14 cellular contexts compared by ENCODE assay signal in the genomic region with DNA sequence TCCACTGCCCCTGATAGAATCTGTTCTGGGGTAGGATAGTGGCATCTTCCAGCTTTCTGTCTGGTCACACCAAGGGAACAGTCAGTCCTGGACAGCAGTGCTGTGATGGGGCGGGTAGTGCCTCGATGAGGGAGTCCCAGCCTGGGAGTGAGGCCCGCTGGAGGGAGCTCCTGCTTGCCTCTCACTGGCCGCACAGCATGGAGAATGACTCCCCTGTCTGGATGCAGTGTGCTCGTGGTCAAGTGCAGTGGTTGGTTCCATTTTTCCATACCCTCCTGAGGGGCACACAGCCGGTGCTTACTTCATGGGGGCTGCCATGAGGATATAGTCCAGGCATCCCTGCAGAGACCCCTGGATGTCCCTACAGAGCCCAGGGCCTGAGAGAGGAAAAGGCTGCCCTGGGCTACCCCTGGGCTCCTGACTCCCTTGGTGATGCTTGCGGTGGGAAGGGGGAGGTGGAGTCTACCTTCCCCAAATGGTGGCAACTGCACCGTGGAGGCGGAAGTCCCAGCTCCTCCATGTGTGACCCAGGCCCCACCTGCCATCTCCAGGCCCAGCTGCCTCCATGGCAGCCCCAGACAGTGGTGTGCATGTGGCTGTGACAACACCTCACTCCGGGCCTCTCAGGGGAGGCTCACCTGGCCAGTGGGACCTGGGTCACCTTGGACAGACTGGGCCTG.
DNase-seq lines count a peak whose midpoint lies in the region; ATAC-seq, FAIRE-seq and TF ChIP-seq lines count a peak whose summit lies in the region.
"Had no signal": no experiment of that assay in that cellular context is flagged by ENCODE, and none has a peak within 500 bp of the region (broad histone marks: within the 10 kb centered on the region; RNA-seq: fewer than 3 reads in every experiment).

No MANE protein-coding gene starts in this region.

- in situ Hi-C loops in GM13977 (cut with MboI; ENCODE audit: low pct_unique_long_range_greater_than_20kb, low sequenced_read_pairs, unreplicated experiment), result no loop called here

- WGBS in A549 (ENCODE audit: missing lambda C conversion rate), result 92% methylated on average over 7 of the region's 10 CpGs

- H2AFZ ChIP-seq in OCI-LY7 (ENCODE audit: low read length), result no peak overlapping the region; the same call in 1 of the 2 replicates
- H2AFZ ChIP-seq in osteoblast (ENCODE audit: low read length), result no peak overlapping the region

- H3K9ac ChIP-seq in BLaER1 treated with 17β-estradiol and CSF1 and Interleukin-3, amounts not matched to agents 10 nM and 100 nM, result no peak overlapping the region

- H3K79me2 ChIP-seq in OCI-LY7 (ENCODE audit: insufficient read depth, low read depth, low read length) (no peaks in the 10 kb centered on the region), osteoblast (ENCODE audit: insufficient read depth, low read length) (peaks cover 48% of the 10 kb centered on the region)

- H3K36me3 Mint-ChIP-seq in Caco-2 (ENCODE audit: insufficient read depth, unreplicated experiment), result no peaks in the 10 kb centered on the region
- H3K36me3 Mint-ChIP-seq: CD8-positive, alpha-beta memory T cell had no signal

- no peaks in the 10 kb centered on the region for H3K27me3 Mint-ChIP-seq in Caco-2 (ENCODE audit: insufficient read depth, unreplicated experiment)

- TF ChIP-seq POLR2A in A549 (IDR thresholded peaks at IDR 0.05; ENCODE audit: low read length), result no peak

- DNase-seq in A549 (ENCODE audit: low read depth in 1 of 2, low spot score in 1 of 2), result no peak
- peak; percentile 52 for DNase-seq in OCI-LY7 (ENCODE audit: low spot score)
- peak; percentile 69 for DNase-seq in osteoblast (ENCODE audit: insufficient read length, low spot score, missing footprints)
- no peak for DNase-seq in Caco-2
- DNase-seq in GM13977 (ENCODE audit: low spot score), result no peak
- DNase-seq: BE2C; Calu3; CD8-positive, alpha-beta memory T cell; DMS 273 treated with DMSO at 0.1 percent for 48 hours had no signal

- H3K36me3 ChIP-seq in BLaER1 treated with 17β-estradiol and CSF1 and Interleukin-3, amounts not matched to agents 10 nM and 100 nM, result no peaks in the 10 kb centered on the region
- no peaks in the 10 kb centered on the region for H3K36me3 ChIP-seq in OCI-LY7 (ENCODE audit: insufficient read depth, low read length)
- H3K36me3 ChIP-seq in osteoblast (ENCODE audit: insufficient read depth, low read length), result peaks cover 12% of the 10 kb centered on the region
- no peaks in the 10 kb centered on the region for H3K36me3 ChIP-seq in Caco-2 (ENCODE audit: control insufficient read depth, insufficient read depth, low read length)
- H3K36me3 ChIP-seq: BE2C had no signal

- H3K9me3 Mint-ChIP-seq in Caco-2 (ENCODE audit: unreplicated experiment), result no peaks in the 10 kb centered on the region
- H3K9me3 Mint-ChIP-seq: CD8-positive, alpha-beta memory T cell had no signal

- TF ChIP-seq EP300 in A549 (IDR thresholded peaks at IDR 0.05), result no peak

- H3K4me2 ChIP-seq in A549 (no peak overlapping the region), OCI-LY7 (ENCODE audit: low read length) (peak overlapping the region; percentile 59), osteoblast (ENCODE audit: insufficient read depth, low read length) (no peak overlapping the region)
- peak overlapping the region in 10 of 11 experiments; percentile 12 to 81 (median 59); a peak in 17 of 22 replicates for H3K4me2 ChIP-seq in BLaER1 treated with 17β-estradiol and CSF1 and Interleukin-3, amounts not matched to agents 10 nM and 100 nM

- H3K9me2 ChIP-seq in OCI-LY7 (ENCODE audit: insufficient read depth, low read length), result no peaks in the 10 kb centered on the region

- peaks cover 0 to 6% (median 0%) of the 10 kb centered on the region in 11 experiments; a peak in 1 of 22 replicates for H4K20me1 ChIP-seq in BLaER1 treated with 17β-estradiol and CSF1 and Interleukin-3, amounts not matched to agents 10 nM and 100 nM
- no peaks in the 10 kb centered on the region for H4K20me1 ChIP-seq in OCI-LY7 (ENCODE audit: insufficient read depth, low read length)
- peaks cover 39% of the 10 kb centered on the region for H4K20me1 ChIP-seq in osteoblast (ENCODE audit: insufficient read depth, low read length)

- TF ChIP-seq CTCF in A549 (IDR thresholded peaks at IDR 0.05) (no peak), OCI-LY7 (conservative IDR thresholded peaks at IDR 0.05; ENCODE audit: low read length) (no peak), osteoblast (IDR thresholded peaks at IDR 0.05; ENCODE audit: extremely low read depth, low read depth, low read length) (no peak), Caco-2 (IDR thresholded peaks at IDR 0.05; ENCODE audit: insufficient read depth in 1 of 2, low read depth in 1 of 2, low read length in 1 of 2, severe bottlenecking in 1 of 2, unreplicated experiment in 1 of 2) (no peak), GM13977 (IDR thresholded peaks at IDR 0.05; ENCODE audit: extremely low read depth, insufficient read depth, missing control alignments) (no peak)

- intact Hi-C loops in OCI-LY7 (cut with micrococcal nuclease; ENCODE audit: unreplicated experiment) (no loop called here), Caco-2 (cut with micrococcal nuclease; ENCODE audit: unreplicated experiment) (no loop called here)

- no peak; a peak in 2 of 6 replicates for ATAC-seq in A549
- ATAC-seq in HG03097 (IDR thresholded peaks at IDR 0.05; ENCODE audit: low FRiP score, unreplicated experiment), result no peak

- H3K27me3 ChIP-seq in BLaER1 treated with 17β-estradiol and CSF1 and Interleukin-3, amounts not matched to agents 10 nM and 100 nM, result no peaks in the 10 kb centered on the region
- H3K27me3 ChIP-seq in osteoblast (ENCODE audit: insufficient read depth, low read length) (no peaks in the 10 kb centered on the region), Caco-2 (replicated peaks; ENCODE audit: control insufficient read depth, insufficient read depth, low read length) (no peaks in the 10 kb centered on the region)
- H3K27me3 ChIP-seq: BE2C had no signal

- no peak for FAIRE-seq in A549 (lab: Jason Lieb, UNC)
- FAIRE-seq: A204.1, GM18507, H54 had no signal

- H3K27ac ChIP-seq in A549, result peak overlapping the region; percentile 66 to 97
- no peak overlapping the region for H3K27ac ChIP-seq in BLaER1 treated with 17β-estradiol and CSF1 and Interleukin-3, amounts not matched to agents 10 nM and 100 nM
- H3K27ac ChIP-seq in OCI-LY7 (ENCODE audit: low read depth, low read length, poor library complexity, severe bottlenecking), result peak overlapping the region; percentile 79
- no peak overlapping the region for H3K27ac ChIP-seq in osteoblast (ENCODE audit: low read depth, low read length)

- POLR2A ChIA-PET in A549 (lab: Yijun Ruan, JAX), result no interaction called here
- POLR2A ChIA-PET in OCI-LY7 (lab: Charles Lee), result no interaction called here
- POLR2A ChIA-PET in Caco-2 (lab: Charles Lee), result no interaction called here

- H3K4me3 ChIP-seq in A549 (no peak overlapping the region), OCI-LY7 (ENCODE audit: low read depth, low read length, poor library complexity, severe bottlenecking) (no peak overlapping the region), osteoblast (ENCODE audit: insufficient read depth, low read length) (no peak overlapping the region), Caco-2 (ENCODE audit: low read depth, low read length) (no peak overlapping the region)
- H3K4me3 ChIP-seq in BLaER1 treated with 17β-estradiol and CSF1 and Interleukin-3, amounts not matched to agents 10 nM and 100 nM, result no peak overlapping the region

- BruUV-seq in OCI-LY7 (replicated peaks; lab: Mats Ljungman, UMichigan) (no TSS peak), Caco-2 (replicated peaks; lab: Mats Ljungman, UMichigan) (no TSS peak)

- H3K27ac Mint-ChIP-seq in Caco-2 (ENCODE audit: unreplicated experiment), result no peak overlapping the region
- H3K27ac Mint-ChIP-seq: CD8-positive, alpha-beta memory T cell had no signal

- no peak for TF ChIP-seq RAD21 in A549 (conservative IDR thresholded peaks at IDR 0.05 in 1 of 2, IDR thresholded peaks at IDR 0.05 in 1 of 2)

- CTCF ChIA-PET in A549 (lab: Yijun Ruan, JAX) (interaction anchor here (0.9 to 3.4 kb wide), 7 partner anchors 8 to 252 kb away, joined by 3 to 13 read pairs (median 4); no protein-coding TSS in a partner anchor), OCI-LY7 (lab: Charles Lee; ENCODE audit: unreplicated experiment) (no interaction called here), Caco-2 (lab: Charles Lee) (interaction anchor here (1.0 to 1.8 kb wide), 4 partner anchors 12 to 252 kb away, joined by 3 to 9 read pairs (median 6); no protein-coding TSS in a partner anchor)

- H3K4me1 ChIP-seq in A549 (peaks cover 71% of the 10 kb centered on the region), OCI-LY7 (ENCODE audit: insufficient read depth, low read length, poor library complexity, severe bottlenecking) (peaks cover 35% of the 10 kb centered on the region), osteoblast (ENCODE audit: insufficient read depth, low read length) (peaks cover 9% of the 10 kb centered on the region), Caco-2 (no peaks in the 10 kb centered on the region)
- peaks cover 0 to 42% (median 38%) of the 10 kb centered on the region in 10 experiments; a peak in 17 of 20 replicates for H3K4me1 ChIP-seq in BLaER1 treated with 17β-estradiol and CSF1 and Interleukin-3, amounts not matched to agents 10 nM and 100 nM

- H3K4me1 Mint-ChIP-seq in Caco-2 (ENCODE audit: low read depth, unreplicated experiment), result peaks cover 6% of the 10 kb centered on the region
- H3K4me1 Mint-ChIP-seq: CD8-positive, alpha-beta memory T cell had no signal

- no peaks in the 10 kb centered on the region for H3K9me3 ChIP-seq in A549
- no peaks in the 10 kb centered on the region for H3K9me3 ChIP-seq in BLaER1 treated with 17β-estradiol and CSF1 and Interleukin-3, amounts not matched to agents 10 nM and 100 nM (replicated peaks in 1 of 11)
- no peaks in the 10 kb centered on the region for H3K9me3 ChIP-seq in OCI-LY7 (ENCODE audit: low read length)
- no peaks in the 10 kb centered on the region for H3K9me3 ChIP-seq in osteoblast (ENCODE audit: low read depth, low read length)
- no peaks in the 10 kb centered on the region for H3K9me3 ChIP-seq in Caco-2
- H3K9me3 ChIP-seq: BE2C had no signal

- H3K4me3 Mint-ChIP-seq in Caco-2 (ENCODE audit: unreplicated experiment), result no peak overlapping the region
- H3K4me3 Mint-ChIP-seq: CD8-positive, alpha-beta memory T cell had no signal

TF ChIP-seq in A549, 52 proteins besides CTCF, POLR2A, EP300 and RAD21 (continues in another document):
- TF ChIP-seq MAX (IDR thresholded peaks at IDR 0.05) (no peak), TP53 (CRISPR knock-in tag; IDR thresholded peaks at IDR 0.05) (no peak)

Comparison
In these comparisons a context has a peak if more than half of its experiments do, and no peak if none do; other contexts are left out.
1. DNase-seq: peak in OCI-LY7 (single experiment) and osteoblast (single experiment); none in A549 (0 of 2), Caco-2 (0 of 2) and GM13977 (single experiment).
2. H3K27ac ChIP-seq: peak in A549 (2 of 2) and OCI-LY7 (single experiment); none in BLaER1 treated with 17β-estradiol and CSF1 and Interleukin-3, amounts not matched to agents 10 nM and 100 nM (0 of 11) and osteoblast (single experiment).
3. H3K4me2 ChIP-seq: peak in BLaER1 treated with 17β-estradiol and CSF1 and Interleukin-3, amounts not matched to agents 10 nM and 100 nM (10 of 11) and OCI-LY7 (single experiment); none in A549 (single experiment) and osteoblast (single experiment).